In genomic region chr5:31717586-31717985, GRCh38 we compare ENCODE assay signal across 26 cellular contexts.
"Had no signal": no experiment of that assay in that cellular context is flagged by ENCODE, and none has a peak within 500 bp of the region (broad histone marks: within the 10 kb centered on the region; RNA-seq: fewer than 3 reads in every experiment).

No MANE protein-coding gene starts in this region.

- H3K4me3 ChIP-seq: coronary artery, heart right ventricle, left ventricle myocardium inferior, lower lobe of right lung, neural progenitor cell, prostate gland, right lobe of liver, spleen, tibial nerve, upper lobe of right lung, vagina had no signal

- H3K27ac ChIP-seq: coronary artery, left ventricle myocardium inferior, lower lobe of right lung, neural progenitor cell, parathyroid adenoma, prostate gland, right lobe of liver, spleen, tibial nerve, upper lobe of right lung, vagina had no signal

- H3K9me3 Mint-ChIP-seq: immature natural killer cell; memory B cell; mesothelial cell of epicardium; natural killer cell; neural progenitor cell; stimulated activated memory B cell treated with anti-CD40 and anti-IgM and Interleukin-4, amounts not matched to agents 10 μg/mL and 1 μg/mL and 100 μg/mL, for 72 hours; stimulated activated naive CD8-positive, alpha-beta T cell treated with anti-CD3 and anti-CD28 coated beads, Interleukin-15, Interleukin-2, amounts not matched to agents 100 ng/mL and 50 ng/mL, for 24 hours had no signal

- H2AFZ ChIP-seq: neural progenitor cell, parathyroid adenoma had no signal

- H3K27me3 ChIP-seq: heart right ventricle, neural progenitor cell, right lobe of liver, spleen, tibial nerve, upper lobe of right lung, vagina had no signal

- H3K27me3 Mint-ChIP-seq: memory B cell; stimulated activated memory B cell treated with anti-CD40 and anti-IgM and Interleukin-4, amounts not matched to agents 10 μg/mL and 1 μg/mL and 100 μg/mL, for 72 hours; stimulated activated naive CD8-positive, alpha-beta T cell treated with anti-CD3 and anti-CD28 coated beads, Interleukin-15, Interleukin-2, amounts not matched to agents 100 ng/mL and 50 ng/mL, for 24 hours had no signal

- ATAC-seq: lower lobe of right lung; natural killer cell; stimulated activated memory B cell treated with anti-CD40 and anti-IgM and Interleukin-4, amounts not matched to agents 10 μg/mL and 1 μg/mL and 100 μg/mL, for 72 hours; upper lobe of right lung had no signal

- H3K4me2 ChIP-seq: neural progenitor cell had no signal

- H3K27ac Mint-ChIP-seq: immature natural killer cell; memory B cell; mesothelial cell of epicardium; natural killer cell; neural progenitor cell; stimulated activated memory B cell treated with anti-CD40 and anti-IgM and Interleukin-4, amounts not matched to agents 10 μg/mL and 1 μg/mL and 100 μg/mL, for 72 hours; stimulated activated naive CD8-positive, alpha-beta T cell treated with anti-CD3 and anti-CD28 coated beads, Interleukin-15, Interleukin-2, amounts not matched to agents 100 ng/mL and 50 ng/mL, for 24 hours had no signal

- H3K4me1 Mint-ChIP-seq: memory B cell; natural killer cell; stimulated activated memory B cell treated with anti-CD40 and anti-IgM and Interleukin-4, amounts not matched to agents 10 μg/mL and 1 μg/mL and 100 μg/mL, for 72 hours had no signal

- H3K79me2 ChIP-seq: parathyroid adenoma had no signal

- H3K9ac ChIP-seq: neural progenitor cell, parathyroid adenoma had no signal

- H3K4me3 Mint-ChIP-seq: immature natural killer cell; memory B cell; mesothelial cell of epicardium; natural killer cell; neural progenitor cell; stimulated activated memory B cell treated with anti-CD40 and anti-IgM and Interleukin-4, amounts not matched to agents 10 μg/mL and 1 μg/mL and 100 μg/mL, for 72 hours; stimulated activated naive CD8-positive, alpha-beta T cell treated with anti-CD3 and anti-CD28 coated beads, Interleukin-15, Interleukin-2, amounts not matched to agents 100 ng/mL and 50 ng/mL, for 24 hours had no signal

- H3K9me3 ChIP-seq: heart right ventricle, left ventricle myocardium inferior, lower lobe of right lung, prostate gland, right lobe of liver, spleen, tibial nerve, upper lobe of right lung, vagina had no signal

- FAIRE-seq: frontal cortex, keratinocyte had no signal

- H3K36me3 Mint-ChIP-seq: immature natural killer cell; memory B cell; mesothelial cell of epicardium; natural killer cell; neural progenitor cell; stimulated activated memory B cell treated with anti-CD40 and anti-IgM and Interleukin-4, amounts not matched to agents 10 μg/mL and 1 μg/mL and 100 μg/mL, for 72 hours had no signal

- H3K4me1 ChIP-seq: lower lobe of right lung, neural progenitor cell, prostate gland, right lobe of liver, spleen, tibial nerve, upper lobe of right lung, vagina had no signal

- DNase-seq: effector CD4-positive, alpha-beta T cell; heart right ventricle; hypothalamus; immature natural killer cell; left ventricle myocardium inferior; lower lobe of right lung; natural killer cell; occipital lobe; right lobe of liver; spleen; stimulated activated CD4-positive, alpha-beta T cell treated with anti-CD3 and anti-CD28 coated beads, Interleukin-15, amount 100 ng/mL, for 24 hours; stimulated activated CD4-positive, alpha-beta T cell treated with anti-CD3 and anti-CD28 coated beads, Interleukin-1b, Interleukin-23, amount 100 ng/mL, for 48 hours; stimulated activated CD4-positive, alpha-beta T cell treated with anti-CD3 and anti-CD28 coated beads, Interleukin-4, amount 100 ng/mL, for 24 hours; upper lobe of right lung had no signal

- H3K36me3 ChIP-seq: heart right ventricle, left ventricle myocardium inferior, lower lobe of right lung, neural progenitor cell, prostate gland, right lobe of liver, spleen, tibial nerve, upper lobe of right lung, vagina had no signal
